ENCODE assay signal across 12 cellular contexts in the genomic region with DNA sequence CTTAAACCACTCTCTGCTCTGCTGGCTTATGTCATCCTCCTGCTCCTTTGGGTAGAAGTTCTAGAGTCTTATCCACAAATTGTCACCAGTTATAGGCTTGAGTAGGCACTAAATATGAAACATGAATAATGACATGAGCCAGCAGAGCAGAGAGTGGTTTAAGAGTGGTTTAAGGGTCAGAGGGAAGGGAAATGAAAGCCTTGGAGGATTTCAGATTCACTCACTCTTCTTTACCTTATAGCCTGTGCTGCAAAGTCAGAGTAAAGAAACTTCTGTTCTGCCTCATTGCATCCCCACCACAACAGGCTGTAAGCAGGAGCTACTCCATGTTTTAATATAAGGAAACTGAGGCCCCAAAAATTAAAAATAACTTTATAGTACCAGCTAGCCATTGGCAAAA.
DNase-seq lines count a peak whose midpoint lies in the region; ATAC-seq and TF ChIP-seq lines count a peak whose summit lies in the region.
"Had no signal": no experiment of that assay in that cellular context is flagged by ENCODE, and none has a peak within 500 bp of the region (broad histone marks: within the 10 kb centered on the region; RNA-seq: fewer than 3 reads in every experiment).

No MANE protein-coding gene starts in this region.

- H3K79me2 ChIP-seq in SK-N-SH (ENCODE audit: insufficient read depth): no peaks in the 10 kb centered on the region

- DNase-seq in GM10248 (ENCODE audit: extremely low spot score): peak; percentile 37
- DNase-seq in kidney glomerular epithelial cell (lab: John Stamatoyannopoulos, UW): no peak
- DNase-seq in Right ventricle myocardium superior: no peak
- no peak for DNase-seq in retina
- DNase-seq in SK-N-SH: no peak
- DNase-seq: cerebellar nuclear complex, EL, NCI-H526, SHP77 treated with DMSO at 0.1 percent for 48 hours had no signal

- no peaks in the 10 kb centered on the region for H4K20me1 ChIP-seq in SK-N-SH (ENCODE audit: insufficient read depth)

- no peaks in the 10 kb centered on the region for H3F3A ChIP-seq in SK-N-SH (replicated peaks; ENCODE audit: insufficient read depth)

- H3K4me2 ChIP-seq in SK-N-SH: no peak overlapping the region

- no peaks in the 10 kb centered on the region for H3K36me3 ChIP-seq in SK-N-SH (replicated peaks in 1 of 2; ENCODE audit: control insufficient read depth in 1 of 2, insufficient read depth in 2 of 2, low read length in 1 of 2)

- CTCF ChIA-PET in GM10248 (lab: Yijun Ruan, JAX): no interaction called here
- CTCF ChIA-PET in SK-N-SH (lab: Yijun Ruan, JAX): no interaction called here

- no peak overlapping the region for H3K4me3 ChIP-seq in SK-N-SH (ENCODE audit: low read depth in 2 of 2, low read length in 1 of 2)

- no peak overlapping the region for H3K27ac ChIP-seq in SK-N-SH (ENCODE audit: low read depth in 2 of 2, low read length in 1 of 2)

- TF ChIP-seq RAD21 in SK-N-SH (IDR thresholded peaks at IDR 0.05; ENCODE audit: low read length): no peak

- H2AFZ ChIP-seq in SK-N-SH (ENCODE audit: low read depth): no peak overlapping the region

- H3K4me1 ChIP-seq in SK-N-SH (ENCODE audit: control insufficient read depth in 1 of 2, insufficient read depth in 2 of 2, low read depth in 1 of 2, low read length in 1 of 2): peaks cover 0 to 7% of the 10 kb centered on the region in 2 experiments; a peak in 2 of 4 replicates

- no peak overlapping the region for H3K9ac ChIP-seq in SK-N-SH

- ATAC-seq in GM19043 (IDR thresholded peaks at IDR 0.05; ENCODE audit: low read depth, unreplicated experiment): peak; percentile 90
- ATAC-seq in HG02610 (IDR thresholded peaks at IDR 0.05; ENCODE audit: unreplicated experiment): peak; percentile 99
- peak; percentile 88 for ATAC-seq in HG03354 (IDR thresholded peaks at IDR 0.05; ENCODE audit: poor library complexity, severe bottlenecking, unreplicated experiment)
- ATAC-seq in Right ventricle myocardium superior (ENCODE audit: poor library complexity): no peak

- H3K27me3 ChIP-seq in SK-N-SH (ENCODE audit: insufficient read depth): no peaks in the 10 kb centered on the region

- TF ChIP-seq CTCF in GM10248 (IDR thresholded peaks at IDR 0.05; ENCODE audit: control extremely low read depth, extremely low read depth, low read depth, missing control alignments): no peak
- no peak for TF ChIP-seq CTCF in SK-N-SH (IDR thresholded peaks at IDR 0.05)

- POLR2A ChIA-PET in GM10248 (lab: Yijun Ruan, JAX) (no interaction called here), SK-N-SH (lab: Yijun Ruan, JAX) (no interaction called here)

- no peaks in the 10 kb centered on the region for H3K9me2 ChIP-seq in SK-N-SH

- intact Hi-C loops in Right ventricle myocardium superior (cut with DNase I): no loop called here

- no peaks in the 10 kb centered on the region for H3K9me3 ChIP-seq in SK-N-SH

- no peak for TF ChIP-seq EP300 in SK-N-SH (IDR thresholded peaks at IDR 0.05; ENCODE audit: borderline replicate concordance in 1 of 2, low read depth in 1 of 2, low read length in 1 of 2)

TF ChIP-seq in SK-N-SH, 30 proteins besides CTCF, POLR2A, EP300 and RAD21:
- TF ChIP-seq, protein P1, sequence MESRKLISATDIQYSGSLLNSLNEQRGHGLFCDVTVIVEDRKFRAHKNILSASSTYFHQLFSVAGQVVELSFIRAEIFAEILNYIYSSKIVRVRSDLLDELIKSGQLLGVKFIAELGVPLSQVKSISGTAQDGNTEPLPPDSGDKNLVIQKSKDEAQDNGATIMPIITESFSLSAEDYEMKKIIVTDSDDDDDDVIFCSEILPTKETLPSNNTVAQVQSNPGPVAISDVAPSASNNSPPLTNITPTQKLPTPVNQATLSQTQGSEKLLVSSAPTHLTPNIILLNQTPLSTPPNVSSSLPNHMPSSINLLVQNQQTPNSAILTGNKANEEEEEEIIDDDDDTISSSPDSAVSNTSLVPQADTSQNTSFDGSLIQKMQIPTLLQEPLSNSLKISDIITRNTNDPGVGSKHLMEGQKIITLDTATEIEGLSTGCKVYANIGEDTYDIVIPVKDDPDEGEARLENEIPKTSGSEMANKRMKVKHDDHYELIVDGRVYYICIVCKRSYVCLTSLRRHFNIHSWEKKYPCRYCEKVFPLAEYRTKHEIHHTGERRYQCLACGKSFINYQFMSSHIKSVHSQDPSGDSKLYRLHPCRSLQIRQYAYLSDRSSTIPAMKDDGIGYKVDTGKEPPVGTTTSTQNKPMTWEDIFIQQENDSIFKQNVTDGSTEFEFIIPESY (IDR thresholded peaks at IDR 0.05; ENCODE audit: borderline replicate concordance, low read depth): no peak
- TF ChIP-seq NFIC (IDR thresholded peaks at IDR 0.05; ENCODE audit: borderline replicate concordance) (no peak), GATA2 (CRISPR knock-in tag; IDR thresholded peaks at IDR 0.05) (no peak), CHD2 (IDR thresholded peaks at IDR 0.05; ENCODE audit: low read length, partially characterized antibody) (no peak), FOSL2 (IDR thresholded peaks at IDR 0.05; ENCODE audit: borderline replicate concordance, low read depth) (no peak), IRF3 (IDR thresholded peaks at IDR 0.05; ENCODE audit: low read depth, low read length) (no peak), MEF2A (IDR thresholded peaks at IDR 0.05; ENCODE audit: borderline replicate concordance, low read depth) (no peak), EZH2phosphoT487 (IDR thresholded peaks at IDR 0.05; ENCODE audit: borderline replicate concordance, low read depth) (no peak), USF1 (IDR thresholded peaks at IDR 0.05; ENCODE audit: borderline replicate concordance, low read depth) (no peak), GABPA (IDR thresholded peaks at IDR 0.05; ENCODE audit: low read depth) (no peak), NRF1 (IDR thresholded peaks at IDR 0.05; ENCODE audit: low read depth, low read length) (no peak), YY1 (IDR thresholded peaks at IDR 0.05; ENCODE audit: low read depth) (no peak), TEAD4 (IDR thresholded peaks at IDR 0.05; ENCODE audit: borderline replicate concordance, insufficient read depth) (no peak), TCF12 (IDR thresholded peaks at IDR 0.05) (no peak), FOXJ3 (CRISPR knock-in tag; IDR thresholded peaks at IDR 0.05) (no peak), ELF1 (IDR thresholded peaks at IDR 0.05) (no peak), FOXM1 (IDR thresholded peaks at IDR 0.05; ENCODE audit: low read depth) (no peak), RFX5 (IDR thresholded peaks at IDR 0.05; ENCODE audit: low read length) (no peak), TAF1 (IDR thresholded peaks at IDR 0.05; ENCODE audit: borderline replicate concordance, low read depth, low read length) (no peak)
- TF ChIP-seq, protein P2, sequence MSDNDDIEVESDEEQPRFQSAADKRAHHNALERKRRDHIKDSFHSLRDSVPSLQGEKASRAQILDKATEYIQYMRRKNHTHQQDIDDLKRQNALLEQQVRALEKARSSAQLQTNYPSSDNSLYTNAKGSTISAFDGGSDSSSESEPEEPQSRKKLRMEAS (IDR thresholded peaks at IDR 0.05; ENCODE audit: low read depth): no peak
